In genomic region chr2:120877409-120877808, GRCh38 we compare ENCODE assay signal across 1 cellular context.
A peak's percentile ranks its signal among the peaks of the same experiment; 100 is the strongest.
TF ChIP-seq lines count a peak whose summit lies in the region.

No MANE protein-coding gene starts in this region.

TF ChIP-seq in K562, 482 proteins besides CTCF, POLR2A, EP300 and RAD21 (continued from another document):
- TF ChIP-seq PKNOX1 (IDR thresholded peaks at IDR 0.05): no peak
- no peak for TF ChIP-seq CTCFL (IDR thresholded peaks at IDR 0.05; ENCODE audit: borderline replicate concordance, insufficient read depth, low read depth, low read length, poor library complexity, severe bottlenecking)
- TF ChIP-seq NR1H2 (CRISPR knock-in tag; IDR thresholded peaks at IDR 0.05): no peak
- TF ChIP-seq STAT6 (CRISPR knock-in tag; IDR thresholded peaks at IDR 0.05): no peak
- TF ChIP-seq SIRT6 (IDR thresholded peaks at IDR 0.05; ENCODE audit: low read depth, low read length): no peak
- TF ChIP-seq ZNF124 (CRISPR knock-in tag; IDR thresholded peaks at IDR 0.05): no peak
- TF ChIP-seq TCFL5 (CRISPR knock-in tag; conservative IDR thresholded peaks at IDR 0.05): no peak
- no peak for TF ChIP-seq BMI1 (IDR thresholded peaks at IDR 0.05; ENCODE audit: low read length)
- TF ChIP-seq SNRNP70 (optimal IDR thresholded peaks at IDR 0.05; ENCODE audit: low read depth, low read length): no peak
- TF ChIP-seq MAFG (tag; conservative IDR thresholded peaks at IDR 0.05): 0 out of 2 replicates have a peak, but pooled peaks have one; percentile 44
- no peak for TF ChIP-seq ZNF57 (CRISPR knock-in tag; IDR thresholded peaks at IDR 0.05)
- TF ChIP-seq C11orf30 (IDR thresholded peaks at IDR 0.05; ENCODE audit: low read depth): peak; percentile 53; the same call in 1 of the 2 replicates
- no peak for TF ChIP-seq TAF7 (tag; IDR thresholded peaks at IDR 0.05)
- peak; percentile 78 for TF ChIP-seq ZNF316 (IDR thresholded peaks at IDR 0.05)
- no peak for TF ChIP-seq HIVEP1 (CRISPR knock-in tag; IDR thresholded peaks at IDR 0.05)
- no peak for TF ChIP-seq GABPA (tag; conservative IDR thresholded peaks at IDR 0.05; ENCODE audit: low read depth)
- no peak for TF ChIP-seq BRD4 (IDR thresholded peaks at IDR 0.05)
- no peak for TF ChIP-seq RBFOX2 (IDR thresholded peaks at IDR 0.05; ENCODE audit: low read depth, low read length)
